ENCODE assay signal across 23 cellular contexts in genomic region chr5:85921590-85921989, GRCh38.
DNase-seq lines count a peak whose midpoint lies in the region; ATAC-seq and TF ChIP-seq lines count a peak whose summit lies in the region.
"Had no signal": no experiment of that assay in that cellular context is flagged by ENCODE, and none has a peak within 500 bp of the region (broad histone marks: within the 10 kb centered on the region; RNA-seq: fewer than 3 reads in every experiment).

No MANE protein-coding gene starts in this region.

- ATAC-seq in left colon = no peak
- ATAC-seq: activated naive CD8-positive, alpha-beta T cell treated with anti-CD3 and anti-CD28 coated beads, Interleukin-2, amount 50 U/mL, for 24 hours; heart right ventricle had no signal

- POLR2A ChIA-PET in RWPE1 (lab: Yijun Ruan, JAX; ENCODE audit: low non-redundant PET) = no interaction called here

- no peaks in the 10 kb centered on the region for H3K79me1 ChIP-seq in H9 (ENCODE audit: insufficient read depth, low read depth, low read length, poor library complexity, severe bottlenecking)
- H3K79me1 ChIP-seq in mesendoderm (ENCODE audit: low read length) = no peaks in the 10 kb centered on the region

- CTCF ChIA-PET in RWPE1 (lab: Yijun Ruan, JAX) = interaction anchor here (0.6 kb wide), 1 partner anchor 508 kb away, joined by 3 read pairs; no protein-coding TSS in a partner anchor

- no peaks in the 10 kb centered on the region for H3K9me3 ChIP-seq in H9 (ENCODE audit: control insufficient read depth, low read depth, low read length)

- no peak for DNase-seq in H9
- peak; percentile 4 for DNase-seq in NB4 (ENCODE audit: low read depth)
- DNase-seq in astrocyte of the spinal cord (ENCODE audit: low read depth, low spot score) = no peak
- peak; percentile 29 for DNase-seq in mesendoderm
- no peak for DNase-seq in RWPE1 (ENCODE audit: low spot score)
- no peak for DNase-seq in AML-193 (lab: John Stamatoyannopoulos, UW)
- no peak for DNase-seq in left colon
- DNase-seq: activated CD8-positive, alpha-beta memory T cell treated with anti-CD3 and anti-CD28 coated beads, Interleukin-2, amount 50 U/mL, for 48 hours; activated effector memory CD4-positive, alpha-beta T cell treated with Interleukin-2 at 50 U/mL for 16 hours; activated naive CD8-positive, alpha-beta T cell treated with anti-CD3 and anti-CD28 coated beads, Interleukin-2, amount 50 U/mL, for 24 hours; Caco-2; heart right ventricle; KG1; NCI-H1092 treated with DMSO at 0.1 percent for 48 hours; NCI-H2081; NCI-H446 treated with DMSO at 0.1 percent for 48 hours; occipital lobe; stimulated activated CD4-positive, alpha-beta T cell treated with anti-CD3 and anti-CD28 coated beads, Interleukin-12 subunit alpha, Interleukin-12 subunit beta, amount 100 ng/mL, for 4 hours; upper lobe of right lung had no signal

- no peaks in the 10 kb centered on the region for H3K36me3 ChIP-seq in mesendoderm (ENCODE audit: control insufficient read depth, insufficient read depth, low read length)
- H3K36me3 ChIP-seq: breast epithelium, heart right ventricle, right atrium auricular region, upper lobe of right lung had no signal

- H2BK20ac ChIP-seq in H9 (ENCODE audit: low read depth, low read length, poor library complexity, severe bottlenecking) = no peak overlapping the region

- H3K9ac ChIP-seq in H9 (ENCODE audit: extremely low read depth, insufficient read length, low read length) = no peak overlapping the region
- no peak overlapping the region for H3K9ac ChIP-seq in mesendoderm (ENCODE audit: low read length)

- H2BK15ac ChIP-seq in H9 (ENCODE audit: low read depth, low read length) (no peak overlapping the region), mesendoderm (replicated peaks; ENCODE audit: low read depth) (no peak overlapping the region)

- TF ChIP-seq CTCF in H9 (conservative IDR thresholded peaks at IDR 0.05) = peak; percentile 51; the same call in 2 of the 3 replicates
- peak; percentile 9 for TF ChIP-seq CTCF in NB4 (IDR thresholded peaks at IDR 0.05; ENCODE audit: low read depth, low read length)
- peak; percentile 8 for TF ChIP-seq CTCF in astrocyte of the spinal cord (IDR thresholded peaks at IDR 0.05; ENCODE audit: low read depth, low read length)
- TF ChIP-seq CTCF in RWPE1 (conservative IDR thresholded peaks at IDR 0.05; ENCODE audit: low read depth) = no peak

- 0 out of 2 replicates have a peak overlapping the region, but pooled peaks have one; percentile 66 for H3K14ac ChIP-seq in H9 (ENCODE audit: insufficient read depth, low read length)

- H3K4me1 ChIP-seq in H9 (ENCODE audit: insufficient read depth, low read length) = no peaks in the 10 kb centered on the region
- H3K4me1 ChIP-seq in mesendoderm (ENCODE audit: control insufficient read depth, low read depth, low read length) = no peaks in the 10 kb centered on the region
- H3K4me1 ChIP-seq: breast epithelium, Caco-2, heart right ventricle, right atrium auricular region, upper lobe of right lung had no signal

- no peaks in the 10 kb centered on the region for H3K27me3 Mint-ChIP-seq in H9 (ENCODE audit: low read depth)
- H3K27me3 Mint-ChIP-seq: activated naive CD8-positive, alpha-beta T cell treated with anti-CD3 and anti-CD28 coated beads, Interleukin-2, amount 50 U/mL, for 24 hours had no signal

- H2AK5ac ChIP-seq in H9 (ENCODE audit: insufficient read length, low read length) = no peak overlapping the region
- H2AK5ac ChIP-seq in mesendoderm (ENCODE audit: low read length) = no peak overlapping the region

- H3K4me2 ChIP-seq in H9 (ENCODE audit: insufficient read depth, insufficient read length, low read length) = no peak overlapping the region
- no peak overlapping the region for H3K4me2 ChIP-seq in mesendoderm (ENCODE audit: low read length)

- H3K23ac ChIP-seq in H9 (ENCODE audit: insufficient read length, low read depth, low read length) (no peak overlapping the region), mesendoderm (ENCODE audit: low read length) (no peak overlapping the region)

- H2BK5ac ChIP-seq in H9 (ENCODE audit: insufficient read length, low read length) (no peak overlapping the region), mesendoderm (ENCODE audit: low read length) (no peak overlapping the region)

- no peak overlapping the region for H3K4me3 ChIP-seq in NB4 (ENCODE audit: low read depth, low read length)
- H3K4me3 ChIP-seq in astrocyte of the spinal cord (ENCODE audit: low read depth, low read length) = no peak overlapping the region
- H3K4me3 ChIP-seq in mesendoderm (ENCODE audit: low read length) = no peak overlapping the region
- H3K4me3 ChIP-seq: breast epithelium, coronary artery, heart right ventricle, lung, right atrium auricular region, upper lobe of right lung had no signal

- no CpG with 5 or more reads among the region's 2 CpGs for WGBS in H9 (ENCODE audit: extremely low coverage, insufficient read length, low lambda C conversion rate)
- WGBS in mesendoderm (ENCODE audit: extremely low coverage, insufficient coverage, low lambda C conversion rate) = no CpG with 5 or more reads among the region's 2 CpGs

- H2AFZ ChIP-seq in H9 (ENCODE audit: low read length) = no peak overlapping the region

- no peaks in the 10 kb centered on the region for H3K23me2 ChIP-seq in H9 (ENCODE audit: insufficient read length, low read depth, low read length, poor library complexity, severe bottlenecking)

- intact Hi-C loops in left colon (cut with DNase I, micrococcal nuclease) = no loop called here

- peaks cover 0 to 19% (median 0%) of the 10 kb centered on the region in 3 experiments; a peak in 4 of 7 replicates for H3K36me3 Mint-ChIP-seq in H9 (ENCODE audit: insufficient read depth in 1 of 3, low read depth in 3 of 3)

- H2BK12ac ChIP-seq in H9 (ENCODE audit: insufficient read length, low read depth, low read length) = no peak overlapping the region

- H3K79me2 ChIP-seq in H9 (ENCODE audit: insufficient read depth, low read length) (no peaks in the 10 kb centered on the region), mesendoderm (ENCODE audit: control insufficient read depth, insufficient read depth, low read length) (no peaks in the 10 kb centered on the region)

- no peak overlapping the region for H3K56ac ChIP-seq in H9 (ENCODE audit: insufficient read length, low read depth, low read length)
- H3K56ac ChIP-seq in mesendoderm (ENCODE audit: low read length) = no peak overlapping the region

- H2BK120ac ChIP-seq in H9 (ENCODE audit: low read depth, low read length, poor library complexity, severe bottlenecking) (no peak overlapping the region), mesendoderm (ENCODE audit: low read depth, low read length) (no peak overlapping the region)

- H4K91ac ChIP-seq in H9 (ENCODE audit: insufficient read length, low read depth, low read length) = no peak overlapping the region

- TF ChIP-seq POLR2A in NB4 (IDR thresholded peaks at IDR 0.05; ENCODE audit: extremely low read depth, insufficient read length) = no peak

- no peak overlapping the region for H3T11ph ChIP-seq in H9 (ENCODE audit: low read length)

- H4K5ac ChIP-seq in H9 (ENCODE audit: insufficient read length, low read depth, low read length) = peak overlapping the region; percentile 79
- H4K5ac ChIP-seq in mesendoderm (ENCODE audit: low read length) = no peak overlapping the region

- H4K8ac ChIP-seq in H9 (replicated peaks; ENCODE audit: insufficient read length, low read depth, low read length) = no peak overlapping the region
- H4K8ac ChIP-seq in mesendoderm (ENCODE audit: low read depth, low read length) = no peak overlapping the region

- H3K27ac ChIP-seq in H9 (ENCODE audit: insufficient read length, low read depth, low read length) (no peak overlapping the region), mesendoderm (ENCODE audit: low read depth, low read length) (no peak overlapping the region), RWPE1 (no peak overlapping the region)
- H3K27ac ChIP-seq: breast epithelium, coronary artery, heart right ventricle, right atrium auricular region, upper lobe of right lung had no signal

- H3K4me3 Mint-ChIP-seq in H9 = no peak overlapping the region
- H3K4me3 Mint-ChIP-seq: activated naive CD8-positive, alpha-beta T cell treated with anti-CD3 and anti-CD28 coated beads, Interleukin-2, amount 50 U/mL, for 24 hours had no signal

- H3K27me3 ChIP-seq in H9 (ENCODE audit: insufficient read depth, low read length) (no peaks in the 10 kb centered on the region), mesendoderm (ENCODE audit: insufficient read depth, low read length, poor library complexity) (no peaks in the 10 kb centered on the region)
- H3K27me3 ChIP-seq: breast epithelium, heart right ventricle, right atrium auricular region, upper lobe of right lung had no signal

- H3K4me1 Mint-ChIP-seq in H9 = no peaks in the 10 kb centered on the region
- H3K4me1 Mint-ChIP-seq: activated naive CD8-positive, alpha-beta T cell treated with anti-CD3 and anti-CD28 coated beads, Interleukin-2, amount 50 U/mL, for 24 hours had no signal

- H3K4ac ChIP-seq in H9 (ENCODE audit: low read depth, low read length) (no peak overlapping the region), mesendoderm (ENCODE audit: low read depth, low read length) (no peak overlapping the region)

- no peak overlapping the region for H3K18ac ChIP-seq in H9 (ENCODE audit: insufficient read length, low read depth, low read length)
- no peak overlapping the region for H3K18ac ChIP-seq in mesendoderm (ENCODE audit: low read length)

- H3K9me3 Mint-ChIP-seq in H9 = peaks cover 7 to 10% of the 10 kb centered on the region in 2 experiments

- in situ Hi-C loops in astrocyte of the spinal cord (cut with HindIII; ENCODE audit: low sequenced_read_pairs) = no loop called here

- H3K27ac Mint-ChIP-seq in H9 = no peak overlapping the region
- H3K27ac Mint-ChIP-seq: activated naive CD8-positive, alpha-beta T cell treated with anti-CD3 and anti-CD28 coated beads, Interleukin-2, amount 50 U/mL, for 24 hours had no signal

- H4K20me1 ChIP-seq in H9 (ENCODE audit: control insufficient read depth, insufficient read depth, insufficient read length) = no peaks in the 10 kb centered on the region

Comparison
In these comparisons a context has a peak if more than half of its experiments do, and no peak if none do; other contexts are left out.
1. DNase-seq: peak in NB4 (single experiment) and mesendoderm (single experiment); none in H9 (single experiment), astrocyte of the spinal cord (single experiment), RWPE1 (single experiment), AML-193 (0 of 2) and left colon (0 of 2).